8 cellular contexts compared by ENCODE assay signal in the genomic region with DNA sequence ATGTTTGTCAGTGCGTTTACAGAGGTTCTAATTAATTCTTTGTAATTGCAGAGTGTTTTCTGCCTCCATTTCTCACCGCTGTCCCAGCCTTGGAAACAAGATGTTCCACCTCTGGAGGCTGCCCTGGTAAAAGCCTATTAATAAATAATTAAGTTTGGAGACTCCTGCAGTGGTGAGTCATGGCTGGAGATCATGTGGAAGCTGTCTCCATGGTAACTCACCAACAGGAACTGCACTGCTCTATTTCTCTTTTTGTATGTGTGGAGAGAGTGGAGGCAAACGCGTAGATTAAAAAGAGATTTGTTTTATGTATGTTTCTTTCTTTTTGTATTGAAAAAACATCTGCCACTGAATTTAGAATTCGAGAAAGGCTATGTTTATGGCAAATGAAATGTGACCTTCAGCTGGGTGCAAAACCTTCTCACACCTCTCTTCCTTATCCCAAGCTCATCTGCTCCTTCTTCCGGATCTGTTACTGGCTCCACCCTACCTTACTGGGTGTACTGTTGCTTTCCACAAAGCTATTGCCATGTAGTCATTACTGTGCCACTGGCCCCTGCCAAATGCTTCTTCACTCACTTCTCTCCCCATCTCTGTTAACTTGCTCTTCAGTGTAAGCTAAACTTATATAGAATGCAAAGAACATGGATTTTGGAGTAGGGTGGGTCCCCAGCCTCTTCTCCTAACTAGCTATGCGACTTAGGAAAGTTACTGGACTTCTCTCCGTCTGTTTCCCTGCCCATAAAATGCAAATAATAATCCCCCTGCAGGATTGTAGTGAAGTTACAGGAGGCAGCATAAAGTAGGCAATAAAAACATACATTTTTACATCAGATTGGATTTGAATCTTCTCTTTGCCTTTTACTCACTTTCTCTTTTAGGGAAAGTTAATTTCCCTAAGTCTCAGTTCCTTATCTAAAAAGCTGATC.
DNase-seq lines count a peak whose midpoint lies in the region; ATAC-seq lines count a peak whose summit lies in the region.

No MANE protein-coding gene starts in this region.

- peak overlapping the region; percentile 63 for H3K4me3 ChIP-seq in endocrine pancreas (ENCODE audit: control insufficient read depth, insufficient read depth, low read length)

- DNase-seq in DMS153 (lab: John Stamatoyannopoulos, UW), result peak; percentile 70
- peak; percentile 82 for DNase-seq in NCI-H226
- DNase-seq in myocyte (ENCODE audit: low read depth), result peak; percentile 83
- no peak for DNase-seq in stimulated activated CD4-positive, alpha-beta T cell treated with anti-CD3 and anti-CD28 coated beads, Interleukin-12 subunit alpha, Interleukin-12 subunit beta, amount 100 ng/mL, for 4 hours
- DNase-seq in activated naive CD4-positive, alpha-beta T cell (lab: John Stamatoyannopoulos, UW), result no peak
- DNase-seq in stimulated activated CD4-positive, alpha-beta T cell treated with anti-CD3 and anti-CD28 coated beads, Interleukin-4, amount 100 ng/mL, for 1 hour, result no peak

- H3K36me3 ChIP-seq in endocrine pancreas (ENCODE audit: control insufficient read depth, insufficient read depth, low read length), result no peaks in the 10 kb centered on the region

- peaks cover 17% of the 10 kb centered on the region for H3K4me1 ChIP-seq in endocrine pancreas (ENCODE audit: control insufficient read depth, insufficient read depth, low read length)

- H3K9ac ChIP-seq in endocrine pancreas (ENCODE audit: control insufficient read depth, insufficient read depth, low read length), result peak overlapping the region; percentile 33

- H3K9me3 ChIP-seq in endocrine pancreas (ENCODE audit: control insufficient read depth, low read length), result no peaks in the 10 kb centered on the region

- no peak for ATAC-seq in GM21576 (IDR thresholded peaks at IDR 0.05; ENCODE audit: unreplicated experiment)

- H3K27me3 ChIP-seq in endocrine pancreas (ENCODE audit: control insufficient read depth, insufficient read depth, low read length), result no peaks in the 10 kb centered on the region

Comparison
In these comparisons a context has a peak if more than half of its experiments do, and no peak if none do; other contexts are left out.
1. DNase-seq: peak in DMS153 (single experiment), NCI-H226 (single experiment) and myocyte (single experiment); none in stimulated activated CD4-positive, alpha-beta T cell treated with anti-CD3 and anti-CD28 coated beads, Interleukin-12 subunit alpha, Interleukin-12 subunit beta, amount 100 ng/mL, for 4 hours (single experiment), activated naive CD4-positive, alpha-beta T cell (0 of 4) and stimulated activated CD4-positive, alpha-beta T cell treated with anti-CD3 and anti-CD28 coated beads, Interleukin-4, amount 100 ng/mL, for 1 hour (single experiment).